In the genomic region with DNA sequence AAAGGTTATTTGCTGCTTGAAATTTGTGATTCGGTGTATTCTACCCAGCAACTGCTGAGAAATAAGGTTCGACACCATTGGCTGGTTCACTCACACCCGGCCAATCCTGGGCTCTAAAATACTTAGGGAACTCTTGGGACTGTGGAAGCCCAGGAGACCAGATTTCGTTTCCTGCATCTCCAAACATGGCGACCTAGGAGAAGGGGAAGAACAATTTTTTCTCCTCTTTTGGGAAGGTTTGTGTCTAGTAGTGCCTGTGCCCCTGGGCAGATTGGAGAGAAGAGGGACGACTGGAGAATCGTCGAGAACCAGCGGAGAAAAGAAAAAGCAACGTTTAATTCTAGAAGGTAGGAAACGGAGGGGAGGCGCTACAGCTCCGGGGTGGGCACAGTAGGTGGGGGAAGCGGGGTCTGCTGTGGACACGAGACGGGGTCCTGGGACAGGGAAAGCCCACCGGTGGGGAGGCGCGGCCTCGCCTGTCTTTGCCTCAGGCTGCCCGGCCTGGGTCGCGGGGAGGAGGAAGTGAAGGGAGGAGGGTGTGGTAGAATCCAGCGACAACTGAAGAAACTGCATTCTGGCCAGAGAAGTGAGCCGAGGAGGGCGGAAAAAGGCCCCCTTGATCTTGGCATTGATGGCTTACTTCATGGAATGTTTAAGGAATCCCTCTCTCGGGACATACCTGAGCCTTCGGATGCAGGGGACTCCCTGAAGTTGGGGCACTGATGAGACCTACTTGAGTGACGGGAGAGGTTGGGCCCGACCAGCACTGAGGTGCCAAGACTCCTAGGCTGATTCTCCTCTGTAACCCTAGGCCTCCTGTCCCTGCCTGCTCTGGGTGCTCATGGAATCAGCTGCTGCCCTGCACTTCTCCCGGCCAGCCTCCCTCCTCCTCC, we compare ENCODE assay signal across 1 cellular context.
TF ChIP-seq lines count a peak whose summit lies in the region.

A gene (plus strand): TSS at position 160 of the 893 bp plus-strand sequence. CDS start 682 bp downstream, at position 842.

TF ChIP-seq in HepG2, 621 proteins besides CTCF, POLR2A, EP300 and RAD21 (continued from another document and continues in another):
- TF ChIP-seq, protein P1, sequence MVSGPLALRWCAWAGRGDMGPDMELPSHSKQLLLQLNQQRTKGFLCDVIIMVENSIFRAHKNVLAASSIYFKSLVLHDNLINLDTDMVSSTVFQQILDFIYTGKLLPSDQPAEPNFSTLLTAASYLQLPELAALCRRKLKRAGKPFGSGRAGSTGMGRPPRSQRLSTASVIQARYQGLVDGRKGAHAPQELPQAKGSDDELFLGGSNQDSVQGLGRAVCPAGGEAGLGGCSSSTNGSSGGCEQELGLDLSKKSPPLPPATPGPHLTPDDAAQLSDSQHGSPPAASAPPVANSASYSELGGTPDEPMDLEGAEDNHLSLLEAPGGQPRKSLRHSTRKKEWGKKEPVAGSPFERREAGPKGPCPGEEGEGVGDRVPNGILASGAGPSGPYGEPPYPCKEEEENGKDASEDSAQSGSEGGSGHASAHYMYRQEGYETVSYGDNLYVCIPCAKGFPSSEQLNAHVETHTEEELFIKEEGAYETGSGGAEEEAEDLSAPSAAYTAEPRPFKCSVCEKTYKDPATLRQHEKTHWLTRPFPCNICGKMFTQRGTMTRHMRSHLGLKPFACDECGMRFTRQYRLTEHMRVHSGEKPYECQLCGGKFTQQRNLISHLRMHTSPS (CRISPR knock-in tag; IDR thresholded peaks at IDR 0.05; ENCODE audit: low read depth): no peak
- peak; percentile 63; the same call in 1 of the 2 replicates for TF ChIP-seq SRF (IDR thresholded peaks at IDR 0.05; ENCODE audit: low read depth, low read length)
- TF ChIP-seq ZNF235 (CRISPR knock-in tag; IDR thresholded peaks at IDR 0.05; ENCODE audit: borderline replicate concordance): no peak
- TF ChIP-seq RXRB (CRISPR knock-in tag; IDR thresholded peaks at IDR 0.05; ENCODE audit: borderline replicate concordance): 0 out of 2 replicates have a peak, but pooled peaks have one; percentile 7
- TF ChIP-seq ZNF20 (CRISPR knock-in tag; IDR thresholded peaks at IDR 0.05): no peak
- no peak for TF ChIP-seq MED13 (CRISPR knock-in tag; IDR thresholded peaks at IDR 0.05)
- TF ChIP-seq NONO (IDR thresholded peaks at IDR 0.05): no peak
- peak; percentile 66; the same call in 1 of the 2 replicates for TF ChIP-seq NONO (CRISPR knock-in tag; conservative IDR thresholded peaks at IDR 0.05)
- no peak for TF ChIP-seq MEIS1 (CRISPR knock-in tag; IDR thresholded peaks at IDR 0.05; ENCODE audit: borderline replicate concordance)
- TF ChIP-seq ZNF841 (CRISPR knock-in tag; IDR thresholded peaks at IDR 0.05; ENCODE audit: borderline replicate concordance): no peak
- no peak for TF ChIP-seq PHF5A (CRISPR knock-in tag; IDR thresholded peaks at IDR 0.05; ENCODE audit: low read depth, unreplicated experiment)
- TF ChIP-seq, protein P2, sequence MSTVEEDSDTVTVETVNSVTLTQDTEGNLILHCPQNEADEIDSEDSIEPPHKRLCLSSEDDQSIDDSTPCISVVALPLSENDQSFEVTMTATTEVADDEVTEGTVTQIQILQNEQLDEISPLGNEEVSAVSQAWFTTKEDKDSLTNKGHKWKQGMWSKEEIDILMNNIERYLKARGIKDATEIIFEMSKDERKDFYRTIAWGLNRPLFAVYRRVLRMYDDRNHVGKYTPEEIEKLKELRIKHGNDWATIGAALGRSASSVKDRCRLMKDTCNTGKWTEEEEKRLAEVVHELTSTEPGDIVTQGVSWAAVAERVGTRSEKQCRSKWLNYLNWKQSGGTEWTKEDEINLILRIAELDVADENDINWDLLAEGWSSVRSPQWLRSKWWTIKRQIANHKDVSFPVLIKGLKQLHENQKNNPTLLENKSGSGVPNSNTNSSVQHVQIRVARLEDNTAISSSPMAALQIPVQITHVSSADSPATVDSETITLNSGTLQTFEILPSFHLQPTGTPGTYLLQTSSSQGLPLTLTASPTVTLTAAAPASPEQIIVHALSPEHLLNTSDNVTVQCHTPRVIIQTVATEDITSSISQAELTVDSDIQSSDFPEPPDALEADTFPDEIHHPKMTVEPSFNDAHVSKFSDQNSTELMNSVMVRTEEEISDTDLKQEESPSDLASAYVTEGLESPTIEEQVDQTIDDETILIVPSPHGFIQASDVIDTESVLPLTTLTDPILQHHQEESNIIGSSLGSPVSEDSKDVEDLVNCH (CRISPR knock-in tag; IDR thresholded peaks at IDR 0.05): no peak
- TF ChIP-seq NCOA1 (CRISPR knock-in tag; IDR thresholded peaks at IDR 0.05): no peak
- no peak for TF ChIP-seq ZNF33A (CRISPR knock-in tag; IDR thresholded peaks at IDR 0.05; ENCODE audit: borderline replicate concordance)
- no peak for TF ChIP-seq BHLHE40 (IDR thresholded peaks at IDR 0.05; ENCODE audit: low read length)
- TF ChIP-seq TCF12 (IDR thresholded peaks at IDR 0.05): no peak
- TF ChIP-seq TCF12 (CRISPR knock-in tag; IDR thresholded peaks at IDR 0.05): no peak
- TF ChIP-seq ATF7 (IDR thresholded peaks at IDR 0.05): no peak
- no peak for TF ChIP-seq ATF7 (CRISPR knock-in tag; IDR thresholded peaks at IDR 0.05)
- TF ChIP-seq HOXA5 (CRISPR knock-in tag; IDR thresholded peaks at IDR 0.05): no peak
- 0 out of 2 replicates have a peak, but pooled peaks have one; percentile 59 for TF ChIP-seq KLF13 (CRISPR knock-in tag; IDR thresholded peaks at IDR 0.05)
- TF ChIP-seq ATF1 (CRISPR knock-in tag; IDR thresholded peaks at IDR 0.05): peak; percentile 72; the same call in 1 of the 2 replicates
- TF ChIP-seq KLF12 (CRISPR knock-in tag; IDR thresholded peaks at IDR 0.05; ENCODE audit: borderline replicate concordance): 0 out of 2 replicates have a peak, but pooled peaks have one; percentile 19
- TF ChIP-seq ZNF451 (CRISPR knock-in tag; IDR thresholded peaks at IDR 0.05): no peak
- TF ChIP-seq, protein P3, sequence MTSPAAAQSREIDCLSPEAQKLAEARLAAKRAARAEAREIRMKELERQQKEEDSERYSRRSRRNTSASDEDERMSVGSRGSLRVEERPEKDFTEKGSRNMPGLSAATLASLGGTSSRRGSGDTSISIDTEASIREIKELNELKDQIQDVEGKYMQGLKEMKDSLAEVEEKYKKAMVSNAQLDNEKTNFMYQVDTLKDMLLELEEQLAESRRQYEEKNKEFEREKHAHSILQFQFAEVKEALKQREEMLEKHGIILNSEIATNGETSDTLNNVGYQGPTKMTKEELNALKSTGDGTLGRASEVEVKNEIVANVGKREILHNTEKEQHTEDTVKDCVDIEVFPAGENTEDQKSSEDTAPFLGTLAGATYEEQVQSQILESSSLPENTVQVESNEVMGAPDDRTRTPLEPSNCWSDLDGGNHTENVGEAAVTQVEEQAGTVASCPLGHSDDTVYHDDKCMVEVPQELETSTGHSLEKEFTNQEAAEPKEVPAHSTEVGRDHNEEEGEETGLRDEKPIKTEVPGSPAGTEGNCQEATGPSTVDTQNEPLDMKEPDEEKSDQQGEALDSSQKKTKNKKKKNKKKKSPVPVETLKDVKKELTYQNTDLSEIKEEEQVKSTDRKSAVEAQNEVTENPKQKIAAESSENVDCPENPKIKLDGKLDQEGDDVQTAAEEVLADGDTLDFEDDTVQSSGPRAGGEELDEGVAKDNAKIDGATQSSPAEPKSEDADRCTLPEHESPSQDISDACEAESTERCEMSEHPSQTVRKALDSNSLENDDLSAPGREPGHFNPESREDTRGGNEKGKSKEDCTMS (CRISPR knock-in tag; conservative IDR thresholded peaks at IDR 0.05): no peak
- TF ChIP-seq ZNF563 (CRISPR knock-in tag; IDR thresholded peaks at IDR 0.05): no peak
- 0 out of 2 replicates have a peak, but pooled peaks have one; percentile 29 for TF ChIP-seq ZFY (CRISPR knock-in tag; IDR thresholded peaks at IDR 0.05)
- no peak for TF ChIP-seq ZNF577 (CRISPR knock-in tag; IDR thresholded peaks at IDR 0.05; ENCODE audit: borderline replicate concordance, low read depth)
- no peak for TF ChIP-seq NFATC3 (CRISPR knock-in tag; IDR thresholded peaks at IDR 0.05)
- TF ChIP-seq SALL1 (CRISPR knock-in tag; IDR thresholded peaks at IDR 0.05): peak; percentile 47; the same call in 1 of the 2 replicates
- peak; percentile 83 for TF ChIP-seq POLR2AphosphoS5 (IDR thresholded peaks at IDR 0.05; ENCODE audit: low read depth, low read length)
- 0 out of 2 replicates have a peak, but pooled peaks have one; percentile 42 for TF ChIP-seq ZBTB20 (CRISPR knock-in tag; IDR thresholded peaks at IDR 0.05; ENCODE audit: borderline replicate concordance, low read depth)
- no peak for TF ChIP-seq ZNF891 (CRISPR knock-in tag; IDR thresholded peaks at IDR 0.05)
- TF ChIP-seq, protein P4, sequence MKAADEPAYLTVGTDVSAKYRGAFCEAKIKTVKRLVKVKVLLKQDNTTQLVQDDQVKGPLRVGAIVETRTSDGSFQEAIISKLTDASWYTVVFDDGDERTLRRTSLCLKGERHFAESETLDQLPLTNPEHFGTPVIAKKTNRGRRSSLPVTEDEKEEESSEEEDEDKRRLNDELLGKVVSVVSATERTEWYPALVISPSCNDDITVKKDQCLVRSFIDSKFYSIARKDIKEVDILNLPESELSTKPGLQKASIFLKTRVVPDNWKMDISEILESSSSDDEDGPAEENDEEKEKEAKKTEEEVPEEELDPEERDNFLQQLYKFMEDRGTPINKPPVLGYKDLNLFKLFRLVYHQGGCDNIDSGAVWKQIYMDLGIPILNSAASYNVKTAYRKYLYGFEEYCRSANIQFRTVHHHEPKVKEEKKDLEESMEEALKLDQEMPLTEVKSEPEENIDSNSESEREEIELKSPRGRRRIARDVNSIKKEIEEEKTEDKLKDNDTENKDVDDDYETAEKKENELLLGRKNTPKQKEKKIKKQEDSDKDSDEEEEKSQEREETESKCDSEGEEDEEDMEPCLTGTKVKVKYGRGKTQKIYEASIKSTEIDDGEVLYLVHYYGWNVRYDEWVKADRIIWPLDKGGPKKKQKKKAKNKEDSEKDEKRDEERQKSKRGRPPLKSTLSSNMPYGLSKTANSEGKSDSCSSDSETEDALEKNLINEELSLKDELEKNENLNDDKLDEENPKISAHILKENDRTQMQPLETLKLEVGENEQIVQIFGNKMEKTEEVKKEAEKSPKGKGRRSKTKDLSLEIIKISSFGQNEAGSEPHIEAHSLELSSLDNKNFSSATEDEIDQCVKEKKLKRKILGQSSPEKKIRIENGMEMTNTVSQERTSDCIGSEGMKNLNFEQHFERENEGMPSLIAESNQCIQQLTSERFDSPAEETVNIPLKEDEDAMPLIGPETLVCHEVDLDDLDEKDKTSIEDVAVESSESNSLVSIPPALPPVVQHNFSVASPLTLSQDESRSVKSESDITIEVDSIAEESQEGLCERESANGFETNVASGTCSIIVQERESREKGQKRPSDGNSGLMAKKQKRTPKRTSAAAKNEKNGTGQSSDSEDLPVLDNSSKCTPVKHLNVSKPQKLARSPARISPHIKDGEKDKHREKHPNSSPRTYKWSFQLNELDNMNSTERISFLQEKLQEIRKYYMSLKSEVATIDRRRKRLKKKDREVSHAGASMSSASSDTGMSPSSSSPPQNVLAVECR (CRISPR knock-in tag; IDR thresholded peaks at IDR 0.05; ENCODE audit: borderline replicate concordance): peak; percentile 69
- TF ChIP-seq ZNF709 (CRISPR knock-in tag; IDR thresholded peaks at IDR 0.05): no peak
- peak; percentile 60; the same call in 1 of the 2 replicates for TF ChIP-seq ATF7-NPFF (CRISPR knock-in tag; IDR thresholded peaks at IDR 0.05; ENCODE audit: low read depth)
- TF ChIP-seq ZSCAN25 (CRISPR knock-in tag; IDR thresholded peaks at IDR 0.05): no peak
- TF ChIP-seq FOXC1 (CRISPR knock-in tag; IDR thresholded peaks at IDR 0.05; ENCODE audit: borderline replicate concordance): no peak
- TF ChIP-seq SRSF1 (optimal IDR thresholded peaks at IDR 0.05; ENCODE audit: low read depth, low read length): no peak
- no peak for TF ChIP-seq ZBTB7A (CRISPR knock-in tag; IDR thresholded peaks at IDR 0.05)
- TF ChIP-seq ZNF143 (CRISPR knock-in tag; IDR thresholded peaks at IDR 0.05): no peak
- peak; percentile 82 for TF ChIP-seq YY1 (IDR thresholded peaks at IDR 0.05; ENCODE audit: insufficient read depth, insufficient replicate concordance, low read depth, low read length)
- TF ChIP-seq NFE2 (CRISPR knock-in tag; IDR thresholded peaks at IDR 0.05): no peak
- TF ChIP-seq ZNF180 (CRISPR knock-in tag; IDR thresholded peaks at IDR 0.05; ENCODE audit: borderline replicate concordance, low read depth): no peak
- TF ChIP-seq, protein P5, sequence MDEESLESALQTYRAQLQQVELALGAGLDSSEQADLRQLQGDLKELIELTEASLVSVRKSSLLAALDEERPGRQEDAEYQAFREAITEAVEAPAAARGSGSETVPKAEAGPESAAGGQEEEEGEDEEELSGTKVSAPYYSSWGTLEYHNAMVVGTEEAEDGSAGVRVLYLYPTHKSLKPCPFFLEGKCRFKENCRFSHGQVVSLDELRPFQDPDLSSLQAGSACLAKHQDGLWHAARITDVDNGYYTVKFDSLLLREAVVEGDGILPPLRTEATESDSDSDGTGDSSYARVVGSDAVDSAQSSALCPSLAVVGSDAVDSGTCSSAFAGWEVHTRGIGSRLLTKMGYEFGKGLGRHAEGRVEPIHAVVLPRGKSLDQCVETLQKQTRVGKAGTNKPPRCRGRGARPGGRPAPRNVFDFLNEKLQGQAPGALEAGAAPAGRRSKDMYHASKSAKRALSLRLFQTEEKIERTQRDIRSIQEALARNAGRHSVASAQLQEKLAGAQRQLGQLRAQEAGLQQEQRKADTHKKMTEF (CRISPR knock-in tag; IDR thresholded peaks at IDR 0.05): no peak; the same call in 1 of the 2 replicates
- TF ChIP-seq GATAD2A (CRISPR knock-in tag; IDR thresholded peaks at IDR 0.05): no peak
- TF ChIP-seq, protein P6, sequence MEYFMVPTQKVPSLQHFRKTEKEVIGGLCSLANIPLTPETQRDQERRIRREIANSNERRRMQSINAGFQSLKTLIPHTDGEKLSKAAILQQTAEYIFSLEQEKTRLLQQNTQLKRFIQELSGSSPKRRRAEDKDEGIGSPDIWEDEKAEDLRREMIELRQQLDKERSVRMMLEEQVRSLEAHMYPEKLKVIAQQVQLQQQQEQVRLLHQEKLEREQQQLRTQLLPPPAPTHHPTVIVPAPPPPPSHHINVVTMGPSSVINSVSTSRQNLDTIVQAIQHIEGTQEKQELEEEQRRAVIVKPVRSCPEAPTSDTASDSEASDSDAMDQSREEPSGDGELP (IDR thresholded peaks at IDR 0.05; ENCODE audit: borderline replicate concordance, low read depth): peak; percentile 17; the same call in 1 of the 2 replicates
- TF ChIP-seq, protein P7, sequence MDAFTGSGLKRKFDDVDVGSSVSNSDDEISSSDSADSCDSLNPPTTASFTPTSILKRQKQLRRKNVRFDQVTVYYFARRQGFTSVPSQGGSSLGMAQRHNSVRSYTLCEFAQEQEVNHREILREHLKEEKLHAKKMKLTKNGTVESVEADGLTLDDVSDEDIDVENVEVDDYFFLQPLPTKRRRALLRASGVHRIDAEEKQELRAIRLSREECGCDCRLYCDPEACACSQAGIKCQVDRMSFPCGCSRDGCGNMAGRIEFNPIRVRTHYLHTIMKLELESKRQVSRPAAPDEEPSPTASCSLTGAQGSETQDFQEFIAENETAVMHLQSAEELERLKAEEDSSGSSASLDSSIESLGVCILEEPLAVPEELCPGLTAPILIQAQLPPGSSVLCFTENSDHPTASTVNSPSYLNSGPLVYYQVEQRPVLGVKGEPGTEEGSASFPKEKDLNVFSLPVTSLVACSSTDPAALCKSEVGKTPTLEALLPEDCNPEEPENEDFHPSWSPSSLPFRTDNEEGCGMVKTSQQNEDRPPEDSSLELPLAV (CRISPR knock-in tag; conservative IDR thresholded peaks at IDR 0.05; ENCODE audit: low read depth): no peak
- TF ChIP-seq ISL2 (CRISPR knock-in tag; IDR thresholded peaks at IDR 0.05): no peak; the same call in 1 of the 2 replicates
- peak; percentile 33; the same call in 1 of the 2 replicates for TF ChIP-seq HDAC1 (CRISPR knock-in tag; IDR thresholded peaks at IDR 0.05)
- TF ChIP-seq CREB1 (IDR thresholded peaks at IDR 0.05): peak; percentile 87
- peak; percentile 96 for TF ChIP-seq CREB1 (CRISPR knock-in tag; IDR thresholded peaks at IDR 0.05)
- TF ChIP-seq SPEN (CRISPR knock-in tag; IDR thresholded peaks at IDR 0.05; ENCODE audit: low read depth): 0 out of 2 replicates have a peak, but pooled peaks have one; percentile 39
- no peak for TF ChIP-seq ZNF879 (CRISPR knock-in tag; IDR thresholded peaks at IDR 0.05)
